ENCODE assay signal across 8 cellular contexts in genomic region chr7:104208421-104208780, GRCh38. TPM values are rescaled to one million over a fixed set of nuclear protein-coding genes. Genes with fewer than 3 reads are reported as not detected.
DNase-seq lines count a peak whose midpoint lies in the region; ATAC-seq and TF ChIP-seq lines count a peak whose summit lies in the region.

No MANE protein-coding gene starts in this region.

- no peak for TF ChIP-seq EP300 in transverse colon (IDR thresholded peaks at IDR 0.05; ENCODE audit: low read depth)

- H3K4me1 ChIP-seq in right lobe of liver (peaks cover 0 to 21% (median 6%) of the 10 kb centered on the region in 4 donors), transverse colon (peaks cover 7 to 28% (median 23%) of the 10 kb centered on the region in 4 donors)

- no peaks in the 10 kb centered on the region for H3K27me3 ChIP-seq in right lobe of liver
- H3K27me3 ChIP-seq in transverse colon = no peaks in the 10 kb centered on the region

- peaks cover 17% of the 10 kb centered on the region for H3K4me1 Mint-ChIP-seq in activated CD4-positive, alpha-beta T cell treated with anti-CD3 and anti-CD28 coated beads, Interleukin-2, amount 10 ng/mL, durations not matched to agents 24 days and 14 days

- ATAC-seq in right lobe of liver = no peak
- ATAC-seq in GM21619 (IDR thresholded peaks at IDR 0.05; ENCODE audit: unreplicated experiment) = no peak

- H3K27me3 Mint-ChIP-seq in activated CD4-positive, alpha-beta T cell treated with anti-CD3 and anti-CD28 coated beads, Interleukin-2, amount 10 ng/mL, durations not matched to agents 24 days and 14 days = peaks cover 15% of the 10 kb centered on the region

- no peak for DNase-seq in activated CD4-positive, alpha-beta T cell treated with anti-CD3 and anti-CD28 coated beads, Interleukin-2, amount 10 ng/mL, durations not matched to agents 24 days and 14 days
- no peak for DNase-seq in activated CD4-positive, alpha-beta T cell treated with anti-CD3 and anti-CD28 coated beads, Interleukin-2, amount 50 U/mL, for 48 hours
- DNase-seq in astrocyte of the spinal cord (ENCODE audit: low read depth, low spot score) = no peak
- no peak for DNase-seq in right lobe of liver
- no peak for DNase-seq in transverse colon
- no peak for DNase-seq in NCI-H2029 treated with DMSO at 0.1 percent for 48 hours (lab: John Stamatoyannopoulos, UW)
- DNase-seq in NCI-H2227 treated with DMSO at 0.1 percent for 48 hours (lab: John Stamatoyannopoulos, UW) = no peak

- H3K27ac ChIP-seq in right lobe of liver = peak overlapping the region; percentile 48 to 71 (median 60)
- H3K27ac ChIP-seq in transverse colon = peak overlapping the region; percentile 87 to 95 (median 88)

- H3K4me3 Mint-ChIP-seq in activated CD4-positive, alpha-beta T cell treated with anti-CD3 and anti-CD28 coated beads, Interleukin-2, amount 10 ng/mL, durations not matched to agents 24 days and 14 days = peak overlapping the region; percentile 96

- H3K9me3 ChIP-seq in right lobe of liver = no peaks in the 10 kb centered on the region
- no peaks in the 10 kb centered on the region for H3K9me3 ChIP-seq in transverse colon

- peak overlapping the region; percentile 95 for H3K27ac Mint-ChIP-seq in activated CD4-positive, alpha-beta T cell treated with anti-CD3 and anti-CD28 coated beads, Interleukin-2, amount 10 ng/mL, durations not matched to agents 24 days and 14 days

- H3K4me3 ChIP-seq in astrocyte of the spinal cord (ENCODE audit: low read depth, low read length) (peak overlapping the region; percentile 99), right lobe of liver (peak overlapping the region; percentile 75 to 84 (median 77)), transverse colon (peak overlapping the region; percentile 59 to 82 (median 69))

- peaks cover 5% of the 10 kb centered on the region for H3K36me3 Mint-ChIP-seq in activated CD4-positive, alpha-beta T cell treated with anti-CD3 and anti-CD28 coated beads, Interleukin-2, amount 10 ng/mL, durations not matched to agents 24 days and 14 days (ENCODE audit: low read depth)

- H3K36me3 ChIP-seq in right lobe of liver = peaks cover 0 to 8% (median 0%) of the 10 kb centered on the region in 4 donors
- peaks cover 0 to 6% (median 0%) of the 10 kb centered on the region in 4 donors for H3K36me3 ChIP-seq in transverse colon

- intact Hi-C loops in activated CD4-positive, alpha-beta T cell treated with anti-CD3 and anti-CD28 coated beads, Interleukin-2, amount 10 ng/mL, durations not matched to agents 24 days and 14 days (cut with micrococcal nuclease) = no loop called here
- intact Hi-C loops in right lobe of liver (cut with DNase I) (no loop called here), transverse colon (cut with DNase I; ENCODE audit: low total_unique reads) (no loop called here)

- in situ Hi-C loops in astrocyte of the spinal cord (cut with HindIII; ENCODE audit: low sequenced_read_pairs) = no loop called here
- in situ Hi-C loops in transverse colon (cut with MboI; ENCODE audit: low pct_ligation_motif_present in 1 of 4, low pct_unique_long_range_greater_than_20kb in 1 of 4, low sequenced_read_pairs in 3 of 4) = no loop called here

- no peak for TF ChIP-seq POLR2A in right lobe of liver (IDR thresholded peaks at IDR 0.05)
- no peak for TF ChIP-seq POLR2A in transverse colon (IDR thresholded peaks at IDR 0.05)

- WGBS in right lobe of liver (ENCODE audit: insufficient coverage, low coverage, low lambda C conversion rate, missing lambda C conversion rate) = 40% methylated on average over 7 of the region's 7 CpGs
- 31 to 49% methylated on average over 6 to 7 of the region's 7 CpGs for WGBS in transverse colon (ENCODE audit: low coverage in 1 of 2), 2 donors

- no peak for TF ChIP-seq CTCF in astrocyte of the spinal cord (IDR thresholded peaks at IDR 0.05; ENCODE audit: low read depth, low read length)
- no peak for TF ChIP-seq CTCF in right lobe of liver (IDR thresholded peaks at IDR 0.05)
- no peak for TF ChIP-seq CTCF in transverse colon (IDR thresholded peaks at IDR 0.05)

- peaks cover 4% of the 10 kb centered on the region for H3K9me3 Mint-ChIP-seq in activated CD4-positive, alpha-beta T cell treated with anti-CD3 and anti-CD28 coated beads, Interleukin-2, amount 10 ng/mL, durations not matched to agents 24 days and 14 days

RNA-seq across cellular contexts. Expression of gene ORC5, which starts 0.6 kb away (rescaled TPM):
- total RNA-seq in activated CD4-positive, alpha-beta T cell treated with anti-CD3 and anti-CD28 coated beads, Interleukin-2, amount 10 ng/mL, durations not matched to agents 24 days and 14 days = 33.4 and 35.8 TPM in 2 replicates
- total RNA-seq in right lobe of liver = 10 to 100 TPM in 5 of 6 experiments, 1 to 10 TPM in 1; 6.7 to 16.6 (median 12.4) TPM
- 10 to 100 TPM in 2 of 4 donors, 1 to 10 TPM in 2; 9.0 to 18.7 (median 11.3) TPM for total RNA-seq in transverse colon
